Comparison of ENCODE assay signal across 1 cellular context in the genomic region with DNA sequence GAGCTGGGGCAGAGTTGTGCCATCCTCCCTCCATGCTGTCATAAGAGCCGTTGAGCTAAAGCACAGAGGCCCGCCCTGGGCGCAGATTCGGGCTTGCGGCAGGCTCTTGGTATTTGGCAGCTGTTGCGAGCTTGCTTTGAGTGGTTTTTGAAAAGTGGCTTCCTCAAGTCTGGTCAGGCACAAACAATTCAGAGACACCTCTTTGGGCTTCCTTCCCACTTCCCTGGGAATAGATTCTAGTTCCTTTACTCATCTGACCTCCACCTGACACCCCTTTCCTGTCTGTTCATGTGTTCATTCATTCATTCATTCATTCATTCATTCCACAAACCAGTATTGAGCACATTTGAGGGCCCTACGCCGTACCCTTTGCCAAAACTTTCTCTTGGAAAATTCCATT.
TF ChIP-seq lines count a peak whose summit lies in the region.

No MANE protein-coding gene starts in this region.

TF ChIP-seq in H1, 55 proteins besides CTCF, POLR2A, EP300 and RAD21:
- TF ChIP-seq KDM1A (IDR thresholded peaks at IDR 0.05; ENCODE audit: borderline replicate concordance, low read length) (no peak), SRF (IDR thresholded peaks at IDR 0.05; ENCODE audit: low read depth, low read length) (no peak), PHF8 (conservative IDR thresholded peaks at IDR 0.05; ENCODE audit: low read depth, low read length) (no peak), SIRT6 (IDR thresholded peaks at IDR 0.05; ENCODE audit: low read length) (no peak), GTF2F1 (IDR thresholded peaks at IDR 0.05; ENCODE audit: borderline replicate concordance, low read depth, low read length) (no peak)
